ENCODE assay signal across 34 cellular contexts in genomic region chr2:67724261-67724660, GRCh38.
"Had no signal": no experiment of that assay in that cellular context is flagged by ENCODE, and none has a peak within 500 bp of the region (broad histone marks: within the 10 kb centered on the region; RNA-seq: fewer than 3 reads in every experiment).

No MANE protein-coding gene starts in this region.

- H3K36me3 ChIP-seq: MG63 had no signal

- H3K27ac ChIP-seq: KMS-11 had no signal

- H3K4me3 ChIP-seq: MG63 had no signal

- H3K9ac ChIP-seq: KMS-11 had no signal

- H3K9me3 ChIP-seq: MG63 had no signal

- H3K4me2 ChIP-seq: KMS-11 had no signal

- H3K27me3 ChIP-seq: MG63 had no signal

- DNase-seq: Karpas-422, Kasumi-1, KG1, MG63, MM.1S, MV-4-11, NCI-H1048, NCI-H1092, NCI-H1092 treated with DMSO at 0.1 percent for 48 hours, NCI-H1105, NCI-H1105 treated with DMSO at 0.1 percent for 48 hours, NCI-H1417, NCI-H1417 treated with DMSO at 0.1 percent for 48 hours, NCI-H1436, NCI-H1436 treated with DMSO at 0.1 percent for 48 hours, NCI-H146, NCI-H1694, NCI-H187, NCI-H187 treated with DMSO at 0.1 percent for 48 hours, NCI-H1930, NCI-H2029, NCI-H2029 treated with DMSO at 0.1 percent for 48 hours, NCI-H2081, NCI-H2081 treated with DMSO at 0.1 percent for 48 hours, NCI-H2107, NCI-H2171, NCI-H2171 treated with DMSO at 0.1 percent for 48 hours, NCI-H2227 treated with DMSO at 0.1 percent for 48 hours, NCI-H226, NCI-H345, NCI-H446, NCI-H446 treated with DMSO at 0.1 percent for 48 hours, NCI-H510A had no signal
